Comparison of ENCODE assay signal across 1 cellular context in the genomic region with DNA sequence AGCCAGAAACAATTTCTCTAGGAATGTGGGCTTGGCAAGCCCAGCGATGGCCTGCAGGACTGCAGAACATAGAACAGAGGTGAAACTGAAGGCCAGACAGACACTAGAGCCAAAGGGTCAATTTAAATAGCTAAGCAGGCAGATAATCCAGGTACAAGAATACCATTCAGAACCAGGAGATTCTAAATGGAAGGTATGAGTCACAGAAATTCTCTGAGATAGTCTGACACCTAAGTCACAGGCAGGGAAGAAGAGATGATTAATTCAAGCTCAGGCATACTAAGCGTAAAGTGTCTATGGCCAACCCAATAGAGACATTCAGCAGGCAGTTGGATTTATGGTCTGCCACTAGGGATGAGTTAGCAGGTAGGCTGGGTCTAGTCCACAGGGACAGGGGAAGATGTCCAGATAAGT.
TF ChIP-seq lines count a peak whose summit lies in the region.

No MANE protein-coding gene starts in this region.

TF ChIP-seq in SK-N-SH, 30 proteins besides CTCF, POLR2A, EP300 and RAD21 (continued from another document):
- TF ChIP-seq NRF1 (IDR thresholded peaks at IDR 0.05; ENCODE audit: low read depth, low read length) (no peak), FOSL2 (IDR thresholded peaks at IDR 0.05; ENCODE audit: borderline replicate concordance, low read depth) (peak; percentile 44; the same call in 1 of the 2 replicates), POLR2AphosphoS5 (IDR thresholded peaks at IDR 0.05; ENCODE audit: low read depth, low read length) (no peak), RCOR1 (IDR thresholded peaks at IDR 0.05; ENCODE audit: low read length) (no peak), ELF1 (IDR thresholded peaks at IDR 0.05) (no peak), FOXJ3 (CRISPR knock-in tag; IDR thresholded peaks at IDR 0.05) (no peak), CHD2 (IDR thresholded peaks at IDR 0.05; ENCODE audit: low read length, partially characterized antibody) (no peak), JUND (IDR thresholded peaks at IDR 0.05) (peak; percentile 42), MXI1 (IDR thresholded peaks at IDR 0.05; ENCODE audit: low read depth, low read length) (no peak), FOXM1 (IDR thresholded peaks at IDR 0.05; ENCODE audit: low read depth) (no peak), NFIC (IDR thresholded peaks at IDR 0.05; ENCODE audit: borderline replicate concordance) (peak; percentile 66; the same call in 1 of the 2 replicates), SIN3A (IDR thresholded peaks at IDR 0.05; ENCODE audit: borderline replicate concordance, low read depth, low read length) (no peak), RXRA (IDR thresholded peaks at IDR 0.05; ENCODE audit: borderline replicate concordance, low read depth) (peak; percentile 30; the same call in 1 of the 2 replicates), GABPA (IDR thresholded peaks at IDR 0.05; ENCODE audit: low read depth) (no peak), YY1 (IDR thresholded peaks at IDR 0.05; ENCODE audit: low read depth) (no peak), TEAD4 (IDR thresholded peaks at IDR 0.05; ENCODE audit: borderline replicate concordance, insufficient read depth) (no peak)
- TF ChIP-seq, protein P1, sequence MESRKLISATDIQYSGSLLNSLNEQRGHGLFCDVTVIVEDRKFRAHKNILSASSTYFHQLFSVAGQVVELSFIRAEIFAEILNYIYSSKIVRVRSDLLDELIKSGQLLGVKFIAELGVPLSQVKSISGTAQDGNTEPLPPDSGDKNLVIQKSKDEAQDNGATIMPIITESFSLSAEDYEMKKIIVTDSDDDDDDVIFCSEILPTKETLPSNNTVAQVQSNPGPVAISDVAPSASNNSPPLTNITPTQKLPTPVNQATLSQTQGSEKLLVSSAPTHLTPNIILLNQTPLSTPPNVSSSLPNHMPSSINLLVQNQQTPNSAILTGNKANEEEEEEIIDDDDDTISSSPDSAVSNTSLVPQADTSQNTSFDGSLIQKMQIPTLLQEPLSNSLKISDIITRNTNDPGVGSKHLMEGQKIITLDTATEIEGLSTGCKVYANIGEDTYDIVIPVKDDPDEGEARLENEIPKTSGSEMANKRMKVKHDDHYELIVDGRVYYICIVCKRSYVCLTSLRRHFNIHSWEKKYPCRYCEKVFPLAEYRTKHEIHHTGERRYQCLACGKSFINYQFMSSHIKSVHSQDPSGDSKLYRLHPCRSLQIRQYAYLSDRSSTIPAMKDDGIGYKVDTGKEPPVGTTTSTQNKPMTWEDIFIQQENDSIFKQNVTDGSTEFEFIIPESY (IDR thresholded peaks at IDR 0.05; ENCODE audit: borderline replicate concordance, low read depth): no peak
- TF ChIP-seq, protein P2, sequence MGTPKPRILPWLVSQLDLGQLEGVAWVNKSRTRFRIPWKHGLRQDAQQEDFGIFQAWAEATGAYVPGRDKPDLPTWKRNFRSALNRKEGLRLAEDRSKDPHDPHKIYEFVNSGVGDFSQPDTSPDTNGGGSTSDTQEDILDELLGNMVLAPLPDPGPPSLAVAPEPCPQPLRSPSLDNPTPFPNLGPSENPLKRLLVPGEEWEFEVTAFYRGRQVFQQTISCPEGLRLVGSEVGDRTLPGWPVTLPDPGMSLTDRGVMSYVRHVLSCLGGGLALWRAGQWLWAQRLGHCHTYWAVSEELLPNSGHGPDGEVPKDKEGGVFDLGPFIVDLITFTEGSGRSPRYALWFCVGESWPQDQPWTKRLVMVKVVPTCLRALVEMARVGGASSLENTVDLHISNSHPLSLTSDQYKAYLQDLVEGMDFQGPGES (IDR thresholded peaks at IDR 0.05; ENCODE audit: low read depth, low read length): no peak
- TF ChIP-seq, protein P3, sequence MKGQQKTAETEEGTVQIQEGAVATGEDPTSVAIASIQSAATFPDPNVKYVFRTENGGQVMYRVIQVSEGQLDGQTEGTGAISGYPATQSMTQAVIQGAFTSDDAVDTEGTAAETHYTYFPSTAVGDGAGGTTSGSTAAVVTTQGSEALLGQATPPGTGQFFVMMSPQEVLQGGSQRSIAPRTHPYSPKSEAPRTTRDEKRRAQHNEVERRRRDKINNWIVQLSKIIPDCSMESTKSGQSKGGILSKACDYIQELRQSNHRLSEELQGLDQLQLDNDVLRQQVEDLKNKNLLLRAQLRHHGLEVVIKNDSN (IDR thresholded peaks at IDR 0.05; ENCODE audit: borderline replicate concordance, low read depth): no peak
TF ChIP-seq in SK-N-SH: peak in this region for 6.
